ENCODE assay signal across 22 cellular contexts in genomic region chr7:101089876-101090275, GRCh38. TPM values are rescaled to one million over a fixed set of nuclear protein-coding genes. Genes with fewer than 3 reads are reported as not detected.
"Had no signal": no experiment of that assay in that cellular context is flagged by ENCODE, and none has a peak within 500 bp of the region (broad histone marks: within the 10 kb centered on the region; RNA-seq: fewer than 3 reads in every experiment).

No MANE protein-coding gene starts in this region.

- H3K9me3 ChIP-seq: left ventricle myocardium inferior, mucosa of descending colon, right atrium auricular region, stomach, thoracic aorta, upper lobe of right lung had no signal

- DNase-seq: activated CD4-positive, alpha-beta T cell treated with anti-CD3 and anti-CD28 coated beads for 36 hours; aorta; effector memory CD4-positive, alpha-beta T cell; foreskin keratinocyte; glutamatergic neuron; hypothalamus; left ventricle myocardium inferior; mucosa of descending colon; naive thymus-derived CD8-positive, alpha-beta T cell; nucleus accumbens; stimulated activated CD8-positive, alpha-beta memory T cell treated with anti-CD3 and anti-CD28 coated beads, Interleukin-4, amount 100 ng/mL, for 48 hours; stomach; upper lobe of right lung; WERI-Rb-1 had no signal

- H3K9me3 Mint-ChIP-seq: activated naive CD4-positive, alpha-beta T cell treated with anti-CD3 and anti-CD28 coated beads, Interleukin-2, amount 50 U/mL, for 72 hours; activated T-helper 2 cell treated with anti-CD3 and anti-CD28 coated beads, Interferon-gamma antibody, Interleukin-2, Interleukin-4, amounts not matched to agents 10 μg/mL and 5 μg/mL and 100 μg/mL, durations not matched to agents 14 hours and 24 hours and 36 hours; dendritic cell treated with granulocyte-macrophage colony-stimulating factor and Interleukin-4, amounts not matched to agents 40 ng/mL and 50 ng/mL, for 4 days; naive thymus-derived CD8-positive, alpha-beta T cell; T-helper 1 cell treated with Interleukin-12 subunit alpha and Interleukin-12 subunit beta and Interleukin-4 antibody, amounts not matched to agents 30 μg/mL and 1 μg/mL, for 36 hours had no signal

- H3K4me3 Mint-ChIP-seq: activated CD4-positive, alpha-beta T cell treated with anti-CD3 and anti-CD28 coated beads for 36 hours; dendritic cell treated with granulocyte-macrophage colony-stimulating factor and Interleukin-4, amounts not matched to agents 40 ng/mL and 50 ng/mL, for 4 days; T-helper 1 cell treated with Interleukin-12 subunit alpha and Interleukin-12 subunit beta and Interleukin-4 antibody, amounts not matched to agents 30 μg/mL and 1 μg/mL, for 36 hours had no signal

- H3K27ac Mint-ChIP-seq: activated CD4-positive, alpha-beta T cell treated with anti-CD3 and anti-CD28 coated beads for 36 hours; dendritic cell treated with granulocyte-macrophage colony-stimulating factor and Interleukin-4, amounts not matched to agents 40 ng/mL and 50 ng/mL, for 4 days; progenitor cell of endocrine pancreas; T-helper 1 cell treated with Interleukin-12 subunit alpha and Interleukin-12 subunit beta and Interleukin-4 antibody, amounts not matched to agents 30 μg/mL and 1 μg/mL, for 36 hours had no signal

- H3K27me3 ChIP-seq: foreskin keratinocyte, right atrium auricular region, stomach, upper lobe of right lung had no signal

- H3K27me3 Mint-ChIP-seq: activated CD4-positive, alpha-beta T cell treated with anti-CD3 and anti-CD28 coated beads for 36 hours; dendritic cell treated with granulocyte-macrophage colony-stimulating factor and Interleukin-4, amounts not matched to agents 40 ng/mL and 50 ng/mL, for 4 days; naive thymus-derived CD8-positive, alpha-beta T cell had no signal

- ATAC-seq: activated CD4-positive, alpha-beta T cell treated with anti-CD3 and anti-CD28 coated beads for 36 hours; activated naive CD4-positive, alpha-beta T cell treated with anti-CD3 and anti-CD28 coated beads, Interleukin-2, amount 50 U/mL, for 72 hours; foreskin keratinocyte; mucosa of descending colon; naive thymus-derived CD8-positive, alpha-beta T cell; upper lobe of right lung had no signal

- H3K4me3 ChIP-seq: left ventricle myocardium inferior, mucosa of descending colon, right atrium auricular region, skin epidermis, stomach, thoracic aorta, upper lobe of right lung had no signal

- H3K36me3 ChIP-seq: WERI-Rb-1 had no signal

RNA-seq across cellular contexts. Expression of gene SERPINE1, which starts 37.0 kb away (rescaled TPM):
- polyA plus RNA-seq: naive thymus-derived CD8-positive, alpha-beta T cell had no signal
